ENCODE assay signal across 8 cellular contexts in genomic region chr19:43519436-43520088, GRCh38. TPM values are rescaled to one million over a fixed set of nuclear protein-coding genes. Genes with fewer than 3 reads are reported as not detected.
A peak's percentile ranks its signal among the peaks of the same experiment; 100 is the strongest.
DNase-seq lines count a peak whose midpoint lies in the region; ATAC-seq and TF ChIP-seq lines count a peak whose summit lies in the region.

No MANE protein-coding gene starts in this region.

- peaks cover 3% of the 10 kb centered on the region for H4K20me1 ChIP-seq in neural progenitor cell (ENCODE audit: low read depth)

- no peak overlapping the region for H3K4me2 ChIP-seq in neural progenitor cell

- H3K36me3 Mint-ChIP-seq in activated T-cell treated with anti-CD3 and anti-CD28 coated beads, Interleukin-2, amount 50 U/mL, for 72 hours (ENCODE audit: insufficient read depth in 2 of 2) = peaks cover 4 to 7% of the 10 kb centered on the region in 2 donors
- peaks cover 2% of the 10 kb centered on the region for H3K36me3 Mint-ChIP-seq in neural progenitor cell

- TF ChIP-seq POLR2A in Peyer's patch (IDR thresholded peaks at IDR 0.05) = no peak

- H3K9me3 ChIP-seq in Peyer's patch = no peaks in the 10 kb centered on the region
- H3K9me3 ChIP-seq in neural progenitor cell (ENCODE audit: low read depth) = no peaks in the 10 kb centered on the region

- peak; percentile 98 to 99 for ATAC-seq in activated T-cell treated with anti-CD3 and anti-CD28 coated beads, Interleukin-2, amount 50 U/mL, for 72 hours (replicated peaks in 1 of 2)
- no peak for ATAC-seq in GM21381 (IDR thresholded peaks at IDR 0.05; ENCODE audit: unreplicated experiment)

- H3K27me3 ChIP-seq in Peyer's patch = no peaks in the 10 kb centered on the region
- no peaks in the 10 kb centered on the region for H3K27me3 ChIP-seq in neural progenitor cell

- no peak overlapping the region for H3K9ac ChIP-seq in neural progenitor cell

- no peak overlapping the region for H2AFZ ChIP-seq in neural progenitor cell (replicated peaks)

- H3K4me3 Mint-ChIP-seq in activated T-cell treated with anti-CD3 and anti-CD28 coated beads, Interleukin-2, amount 50 U/mL, for 72 hours = peak overlapping the region; percentile 1 to 6
- H3K4me3 Mint-ChIP-seq in neural progenitor cell = peak overlapping the region; percentile 21

- peaks cover 0 to 21% (median 0%) of the 10 kb centered on the region in 3 donors for H3K36me3 ChIP-seq in Peyer's patch
- no peaks in the 10 kb centered on the region for H3K36me3 ChIP-seq in neural progenitor cell

- H3K4me1 ChIP-seq in Peyer's patch = peaks cover 0 to 2% (median 0%) of the 10 kb centered on the region in 4 donors
- H3K4me1 ChIP-seq in neural progenitor cell = no peaks in the 10 kb centered on the region

- peak; percentile 56 for DNase-seq in DMS153 (lab: John Stamatoyannopoulos, UW)
- DNase-seq in LNCaP clone FGC (ENCODE audit: low read depth) = peak; percentile 30
- DNase-seq in Peyer's patch = peak; percentile 69 to 93 (median 81)
- DNase-seq in activated T-cell treated with anti-CD3 and anti-CD28 coated beads, Interleukin-2, amount 50 U/mL, for 72 hours = peak; percentile 78 to 85
- peak; percentile 91 for DNase-seq in fibroblast of mammary gland (ENCODE audit: low read depth)
- peak; percentile 89 for DNase-seq in neural progenitor cell (ENCODE audit: low spot score)
- DNase-seq in substantia nigra (lab: John Stamatoyannopoulos, UW) = peak in 44 of 49 donors; percentile 6 to 82 (median 58)

- H3K27me3 Mint-ChIP-seq in activated T-cell treated with anti-CD3 and anti-CD28 coated beads, Interleukin-2, amount 50 U/mL, for 72 hours (ENCODE audit: low read depth) = no peaks in the 10 kb centered on the region
- peaks cover 5% of the 10 kb centered on the region for H3K27me3 Mint-ChIP-seq in neural progenitor cell (ENCODE audit: insufficient read depth, low read depth)

- H3K9me3 Mint-ChIP-seq in activated T-cell treated with anti-CD3 and anti-CD28 coated beads, Interleukin-2, amount 50 U/mL, for 72 hours = no peaks in the 10 kb centered on the region
- H3K9me3 Mint-ChIP-seq in neural progenitor cell = no peaks in the 10 kb centered on the region

- H3K4me1 Mint-ChIP-seq in activated T-cell treated with anti-CD3 and anti-CD28 coated beads, Interleukin-2, amount 50 U/mL, for 72 hours (ENCODE audit: low read depth) = peaks cover 29% of the 10 kb centered on the region
- peaks cover 4% of the 10 kb centered on the region for H3K4me1 Mint-ChIP-seq in neural progenitor cell

- TF ChIP-seq CTCF in LNCaP clone FGC (IDR thresholded peaks at IDR 0.05; ENCODE audit: control insufficient read depth, extremely low read depth, insufficient read depth) (peak; percentile 63), Peyer's patch (IDR thresholded peaks at IDR 0.05) (peak; percentile 76 to 94 (median 90)), fibroblast of mammary gland (conservative IDR thresholded peaks at IDR 0.05; ENCODE audit: control insufficient read depth, insufficient read depth, low read depth, low read length) (peak; percentile 96), neural progenitor cell (IDR thresholded peaks at IDR 0.05) (peak; percentile 97)

- H3K79me2 ChIP-seq in neural progenitor cell (ENCODE audit: low read depth) = no peaks in the 10 kb centered on the region

- no peak overlapping the region for H3K4me3 ChIP-seq in LNCaP clone FGC (ENCODE audit: low read depth, low read length)
- H3K4me3 ChIP-seq in Peyer's patch = no peak overlapping the region
- no peak overlapping the region for H3K4me3 ChIP-seq in fibroblast of mammary gland (ENCODE audit: control insufficient read depth, low read depth, low read length)
- H3K4me3 ChIP-seq in neural progenitor cell = no peak overlapping the region

- H3K27ac ChIP-seq in Peyer's patch (no peak overlapping the region), neural progenitor cell (no peak overlapping the region), substantia nigra (ENCODE audit: low read depth, low read length, poor library complexity, severe bottlenecking) (no peak overlapping the region)

- H3F3A ChIP-seq in neural progenitor cell (ENCODE audit: low read depth) = no peaks in the 10 kb centered on the region

- H3K27ac Mint-ChIP-seq in activated T-cell treated with anti-CD3 and anti-CD28 coated beads, Interleukin-2, amount 50 U/mL, for 72 hours = no peak overlapping the region
- no peak overlapping the region for H3K27ac Mint-ChIP-seq in neural progenitor cell

RNA-seq across cellular contexts. Expression of gene ETHE1, which starts 7.4 kb away (rescaled TPM):
- total RNA-seq in Peyer's patch = 100 to 1,000 TPM; 115 to 252 (median 199) TPM
- total RNA-seq in activated T-cell treated with anti-CD3 and anti-CD28 coated beads, Interleukin-2, amount 50 U/mL, for 72 hours = 100 to 1,000 TPM; 101 to 125 TPM
- 13.6 and 27.8 TPM in 2 replicates for total RNA-seq in neural progenitor cell (ENCODE audit: low replicate concordance)

RNA-seq across cellular contexts. Expression of gene ZNF575, which starts 13.4 kb away (rescaled TPM):
- total RNA-seq in Peyer's patch (1 to 10 TPM in 2 of 4 donors, under 1 TPM in 2; 0.53 to 1.7 (median 1.3) TPM), neural progenitor cell (ENCODE audit: low replicate concordance) (not detected in 2 replicates)
- 1 to 10 TPM; 3.2 to 4.3 TPM for total RNA-seq in activated T-cell treated with anti-CD3 and anti-CD28 coated beads, Interleukin-2, amount 50 U/mL, for 72 hours

RNA-seq across cellular contexts. Expression of gene PHLDB3, which starts 15.0 kb away (rescaled TPM):
- total RNA-seq in Peyer's patch (10 to 100 TPM; 13.0 to 23.4 (median 18.0) TPM), neural progenitor cell (ENCODE audit: low replicate concordance) (3.4 and 21.9 TPM in 2 replicates)
- total RNA-seq in activated T-cell treated with anti-CD3 and anti-CD28 coated beads, Interleukin-2, amount 50 U/mL, for 72 hours = 10 to 100 TPM; 22.4 to 26.1 TPM

RNA-seq across cellular contexts. Expression of gene LYPD3, which starts 54.2 kb away (rescaled TPM):
- total RNA-seq in Peyer's patch = under 1 TPM in 1 of 4 donors, not detected in 3; 0.67 TPM
- 1 to 10 TPM; 3.1 to 4.1 TPM for total RNA-seq in activated T-cell treated with anti-CD3 and anti-CD28 coated beads, Interleukin-2, amount 50 U/mL, for 72 hours
- 0.24 and 0.37 TPM in 2 replicates for total RNA-seq in neural progenitor cell (ENCODE audit: low replicate concordance)

RNA-seq across cellular contexts. Expression of gene XRCC1, which starts 55.8 kb away (rescaled TPM):
- 10 to 100 TPM; 18.4 to 49.5 (median 22.2) TPM for total RNA-seq in Peyer's patch
- total RNA-seq in activated T-cell treated with anti-CD3 and anti-CD28 coated beads, Interleukin-2, amount 50 U/mL, for 72 hours = 10 to 100 TPM; 58.4 to 66.7 TPM
- total RNA-seq in neural progenitor cell (ENCODE audit: low replicate concordance) = 33.8 and 88.8 TPM in 2 replicates

Comparison
In these comparisons a context has a peak if more than half of its experiments do, and no peak if none do; other contexts are left out.
1. DNase-seq: peak in every context shown above with its lines; median percentile 91 in fibroblast of mammary gland; 89 in neural progenitor cell; 82 in activated T-cell treated with anti-CD3 and anti-CD28 coated beads, Interleukin-2, amount 50 U/mL, for 72 hours; 81 in Peyer's patch; 58 in substantia nigra; 56 in DMS153; 30 in LNCaP clone FGC.